In genomic region chr3:169149349-169149890, GRCh38 we compare ENCODE assay signal across 8 cellular contexts.
A peak's percentile ranks its signal among the peaks of the same experiment; 100 is the strongest.
DNase-seq lines count a peak whose midpoint lies in the region; ATAC-seq, FAIRE-seq and TF ChIP-seq lines count a peak whose summit lies in the region.

No MANE protein-coding gene starts in this region.

- peak overlapping the region; percentile 64 for H3K9ac ChIP-seq in astrocyte (ENCODE audit: low read length)

- peak overlapping the region; percentile 91 for H3K4me2 ChIP-seq in astrocyte (ENCODE audit: low read length)

- peaks cover 0 to 2% (median 0%) of the 10 kb centered on the region in 3 donors for H3K9me3 Mint-ChIP-seq in T-cell
- no peaks in the 10 kb centered on the region for H3K9me3 Mint-ChIP-seq in astrocyte (ENCODE audit: unreplicated experiment)

- peak; percentile 99 for ATAC-seq in HG02852 (IDR thresholded peaks at IDR 0.05; ENCODE audit: unreplicated experiment)
- peak; percentile 82 to 95 (median 90) for ATAC-seq in T-cell (replicated peaks in 1 of 4)

- H3K27ac ChIP-seq in astrocyte (ENCODE audit: low read depth, low read length): peak overlapping the region; percentile 21

- in situ Hi-C loops in GM13976 (cut with MboI; ENCODE audit: low sequenced_read_pairs, unreplicated experiment): loop anchor here (25.0 kb wide), 2 partner anchors 513 to 937 kb away; partner anchors contain the start of gene MECOM

- peaks cover 9% of the 10 kb centered on the region for H3K4me1 ChIP-seq in astrocyte (ENCODE audit: insufficient read depth, low read length)

- no peaks in the 10 kb centered on the region for H4K20me1 ChIP-seq in astrocyte (ENCODE audit: insufficient read depth, low read length)

- H3K4me1 Mint-ChIP-seq in T-cell (peaks cover 28 to 30% (median 29%) of the 10 kb centered on the region in 3 donors), astrocyte (ENCODE audit: low read depth, unreplicated experiment) (peaks cover 7% of the 10 kb centered on the region)

- no peaks in the 10 kb centered on the region for H3K9me3 ChIP-seq in astrocyte (ENCODE audit: insufficient read depth, low read depth, low read length)

- H3K36me3 Mint-ChIP-seq in T-cell: no peaks in the 10 kb centered on the region
- no peaks in the 10 kb centered on the region for H3K36me3 Mint-ChIP-seq in astrocyte (ENCODE audit: low read depth, unreplicated experiment)

- DNase-seq in GM13976 (ENCODE audit: low spot score) (peak; percentile 83), NCI-H1417 (lab: John Stamatoyannopoulos, UW) (peak; percentile 80 to 96 (median 93)), T-cell (peak; percentile 4 to 66 (median 46)), astrocyte (ENCODE audit: low read depth) (peak; percentile 61), hepatic stellate cell (ENCODE audit: low spot score) (peak; percentile 64), retina (peak; percentile 92)
- DNase-seq in NK-92 treated with Interleukin-12 subunit alpha and Interleukin-12 subunit beta, amount 100 ng/mL, for 24 hours (lab: John Stamatoyannopoulos, UW): no peak

- peak overlapping the region; percentile 63 for H3K4me3 ChIP-seq in astrocyte (ENCODE audit: insufficient read depth, low read depth, low read length)

- H3K27me3 Mint-ChIP-seq in T-cell (peaks cover 58 to 60% of the 10 kb centered on the region in 2 donors), astrocyte (ENCODE audit: low read depth, unreplicated experiment) (peaks cover 4% of the 10 kb centered on the region)

- no peak for FAIRE-seq in astrocyte (lab: Jason Lieb, UNC)

- CTCF ChIA-PET in T-cell (lab: Charles Lee): interaction anchor here (0.6 to 1.7 kb wide), 10 partner anchors 21 to 1112 kb away, joined by 3 to 10 read pairs (median 3); partner anchors contain the start of gene MECOM (in 1 of the 2)

- H3K36me3 ChIP-seq in astrocyte (ENCODE audit: insufficient read depth, low read length): no peaks in the 10 kb centered on the region

- TF ChIP-seq CTCF in GM13976 (IDR thresholded peaks at IDR 0.05; ENCODE audit: borderline replicate concordance, control extremely low read depth, extremely low read depth, insufficient read depth, missing control alignments) (peak; percentile 77), astrocyte (IDR thresholded peaks at IDR 0.05; ENCODE audit: insufficient read depth, low read depth, low read length) (peak; percentile 69)

- peak overlapping the region; percentile 95 for H2AFZ ChIP-seq in astrocyte (ENCODE audit: low read depth, low read length)

- POLR2A ChIA-PET in T-cell (lab: Charles Lee): interaction anchor here in 1 of 2 donors (0.6 kb wide), 1 partner anchor 510 kb away, joined by 4 read pairs; no protein-coding TSS in a partner anchor

- no peaks in the 10 kb centered on the region for H3K27me3 ChIP-seq in astrocyte (ENCODE audit: insufficient read depth, low read length)

- H3K27ac Mint-ChIP-seq in T-cell: no peak overlapping the region
- peak overlapping the region; percentile 96 for H3K27ac Mint-ChIP-seq in astrocyte (ENCODE audit: unreplicated experiment)

- peaks cover 22% of the 10 kb centered on the region for H3K79me2 ChIP-seq in astrocyte (ENCODE audit: insufficient read depth, low read length)

- H3K4me3 Mint-ChIP-seq in T-cell: peak overlapping the region in 1 of 3 donors; percentile 24
- peak overlapping the region; percentile 86 for H3K4me3 Mint-ChIP-seq in astrocyte (ENCODE audit: unreplicated experiment)
